Comparison of ENCODE assay signal across 8 cellular contexts in genomic region chr20:53585910-53586309, GRCh38. TPM values are rescaled to one million over a fixed set of nuclear protein-coding genes. Genes with fewer than 3 reads are reported as not detected.
DNase-seq lines count a peak whose midpoint lies in the region; TF ChIP-seq lines count a peak whose summit lies in the region.
"Not testable (repeated sequence)": the region's sequence is repeated elsewhere in the genome, so short reads cannot be mapped to it uniquely, and the experiment has no call there.

No MANE protein-coding gene starts in this region.

- peak overlapping the region; percentile 68 for H3K27ac ChIP-seq in CD4-positive, alpha-beta memory T cell (ENCODE audit: low read depth, low read length)
- peak overlapping the region; percentile 94 for H3K27ac ChIP-seq in KMS-11
- H3K27ac ChIP-seq in thyroid gland: peak overlapping the region in 2 of 3 donors; percentile 14 to 56

- peaks cover 11% of the 10 kb centered on the region for H3K36me3 ChIP-seq in CD4-positive, alpha-beta memory T cell (ENCODE audit: insufficient read depth, low read length)
- H3K36me3 ChIP-seq in KMS-11 (ENCODE audit: insufficient read depth): peaks cover 14% of the 10 kb centered on the region; the same call in 1 of the 2 replicates
- H3K36me3 ChIP-seq in thyroid gland: peaks cover 15 to 17% of the 10 kb centered on the region in 2 donors

- not testable (repeated sequence) for TF ChIP-seq POLR2A in thyroid gland (IDR thresholded peaks at IDR 0.05)

- peaks cover 99% of the 10 kb centered on the region for H3K79me2 ChIP-seq in KMS-11 (ENCODE audit: insufficient read depth, low read depth)

- peaks cover 43 to 88% (median 63%) of the 10 kb centered on the region in 4 donors for H3K4me1 Mint-ChIP-seq in CD4-positive, alpha-beta memory T cell
- peaks cover 70% of the 10 kb centered on the region for H3K4me1 Mint-ChIP-seq in T-helper 2 cell treated with Interferon-gamma antibody and Interleukin-4, amounts not matched to agents 5 μg/mL and 100 μg/mL, for 36 hours (ENCODE audit: low read depth)
- peaks cover 73% of the 10 kb centered on the region for H3K4me1 Mint-ChIP-seq in activated naive CD4-positive, alpha-beta T cell treated with anti-CD3 and anti-CD28 coated beads for 36 hours (ENCODE audit: low read depth)
- H3K4me1 Mint-ChIP-seq in immature natural killer cell (peaks cover 81 to 99% of the 10 kb centered on the region in 2 donors), osteocyte (ENCODE audit: unreplicated experiment) (peaks cover 84% of the 10 kb centered on the region)

- POLR2A ChIA-PET in CD4-positive, alpha-beta memory T cell (lab: Charles Lee; ENCODE audit: partially characterized antibody): interaction anchor here (1.0 to 3.4 kb wide), 6 partner anchors 9 to 330 kb away, joined by 3 to 19 read pairs (median 6); partner anchors contain the start of gene ZNF217

- intact Hi-C loops in CD4-positive, alpha-beta memory T cell (cut with micrococcal nuclease); activated naive CD4-positive, alpha-beta T cell treated with anti-CD3 and anti-CD28 coated beads for 36 hours (cut with micrococcal nuclease); thyroid gland (cut with DNase I): not testable (repeated sequence)

- H3K9ac ChIP-seq in KMS-11: peak overlapping the region; percentile 90

- 88 to 93% methylated on average over 5 of the region's 5 CpGs for WGBS in thyroid gland, 2 donors

- CTCF ChIA-PET in CD4-positive, alpha-beta memory T cell (lab: Charles Lee; ENCODE audit: partially characterized antibody): interaction anchor here (1.9 kb wide), 1 partner anchor 24 kb away, joined by 5 read pairs; no protein-coding TSS in a partner anchor
- CTCF ChIA-PET in activated naive CD4-positive, alpha-beta T cell treated with anti-CD3 and anti-CD28 coated beads for 36 hours (lab: Charles Lee): interaction anchor here (0.7 kb wide), 2 partner anchors 33 to 330 kb away, joined by 3 to 4 read pairs; no protein-coding TSS in a partner anchor

- peak overlapping the region; percentile 78 to 93 (median 86) for H3K4me3 Mint-ChIP-seq in CD4-positive, alpha-beta memory T cell
- H3K4me3 Mint-ChIP-seq in T-helper 2 cell treated with Interferon-gamma antibody and Interleukin-4, amounts not matched to agents 5 μg/mL and 100 μg/mL, for 36 hours: peak overlapping the region; percentile 76
- peak overlapping the region; percentile 62 for H3K4me3 Mint-ChIP-seq in activated naive CD4-positive, alpha-beta T cell treated with anti-CD3 and anti-CD28 coated beads for 36 hours
- peak overlapping the region; percentile 75 to 83 (median 77) for H3K4me3 Mint-ChIP-seq in immature natural killer cell
- not testable (repeated sequence) for H3K4me3 Mint-ChIP-seq in osteocyte (ENCODE audit: unreplicated experiment)

- peak overlapping the region; percentile 93 to 100 (median 97) for H3K27ac Mint-ChIP-seq in CD4-positive, alpha-beta memory T cell
- H3K27ac Mint-ChIP-seq in T-helper 2 cell treated with Interferon-gamma antibody and Interleukin-4, amounts not matched to agents 5 μg/mL and 100 μg/mL, for 36 hours: peak overlapping the region; percentile 83
- peak overlapping the region; percentile 88 for H3K27ac Mint-ChIP-seq in activated naive CD4-positive, alpha-beta T cell treated with anti-CD3 and anti-CD28 coated beads for 36 hours
- peak overlapping the region; percentile 89 to 97 (median 96) for H3K27ac Mint-ChIP-seq in immature natural killer cell
- peak overlapping the region; percentile 88 for H3K27ac Mint-ChIP-seq in osteocyte (ENCODE audit: unreplicated experiment)

- not testable (repeated sequence) for H4K20me1 ChIP-seq in KMS-11 (ENCODE audit: insufficient read depth)

- DNase-seq in CD4-positive, alpha-beta memory T cell: peak in 1 of 5 donors; percentile 8
- not testable (repeated sequence) for DNase-seq in T-helper 2 cell treated with Interferon-gamma antibody and Interleukin-4, amounts not matched to agents 5 μg/mL and 100 μg/mL, for 36 hours (ENCODE audit: low spot score); activated naive CD4-positive, alpha-beta T cell treated with anti-CD3 and anti-CD28 coated beads for 36 hours; immature natural killer cell; osteocyte (ENCODE audit: extremely low spot score, unreplicated experiment); thyroid gland
- DNase-seq in ecto neural progenitor cell (ENCODE audit: low spot score): peak; percentile 14

- H3K9me3 ChIP-seq in CD4-positive, alpha-beta memory T cell (ENCODE audit: control insufficient read depth in 1 of 2, low read length in 2 of 2); thyroid gland: not testable (repeated sequence)

- not testable (repeated sequence) for H3K27me3 ChIP-seq in CD4-positive, alpha-beta memory T cell (ENCODE audit: insufficient read depth, low read length); KMS-11 (ENCODE audit: insufficient read depth, low read depth); thyroid gland

- TF ChIP-seq CTCF in KMS-11 (conservative IDR thresholded peaks at IDR 0.05; ENCODE audit: low read depth, low read length); osteocyte (IDR thresholded peaks at IDR 0.05); thyroid gland (IDR thresholded peaks at IDR 0.05): not testable (repeated sequence)

- not testable (repeated sequence) for H2AFZ ChIP-seq in KMS-11 (ENCODE audit: low read depth)

- H3K4me1 ChIP-seq in CD4-positive, alpha-beta memory T cell (ENCODE audit: insufficient read depth, low read length): peaks cover 84% of the 10 kb centered on the region
- H3K4me1 ChIP-seq in KMS-11 (ENCODE audit: low read depth, poor library complexity, severe bottlenecking) (peaks cover 47% of the 10 kb centered on the region), thyroid gland (peaks cover 13 to 60% of the 10 kb centered on the region in 2 donors)

- H3K27me3 Mint-ChIP-seq in CD4-positive, alpha-beta memory T cell; T-helper 2 cell treated with Interferon-gamma antibody and Interleukin-4, amounts not matched to agents 5 μg/mL and 100 μg/mL, for 36 hours (ENCODE audit: low read depth); activated naive CD4-positive, alpha-beta T cell treated with anti-CD3 and anti-CD28 coated beads for 36 hours (ENCODE audit: low read depth); immature natural killer cell (ENCODE audit: low read depth in 3 of 3); osteocyte (ENCODE audit: unreplicated experiment): not testable (repeated sequence)

- H3K9me3 Mint-ChIP-seq in CD4-positive, alpha-beta memory T cell; T-helper 2 cell treated with Interferon-gamma antibody and Interleukin-4, amounts not matched to agents 5 μg/mL and 100 μg/mL, for 36 hours; activated naive CD4-positive, alpha-beta T cell treated with anti-CD3 and anti-CD28 coated beads for 36 hours; immature natural killer cell; osteocyte (ENCODE audit: unreplicated experiment): not testable (repeated sequence)

- peak overlapping the region; percentile 98 for H3K4me2 ChIP-seq in KMS-11

- peaks cover 16 to 22% of the 10 kb centered on the region in 2 donors for H3K36me3 Mint-ChIP-seq in CD4-positive, alpha-beta memory T cell
- H3K36me3 Mint-ChIP-seq in T-helper 2 cell treated with Interferon-gamma antibody and Interleukin-4, amounts not matched to agents 5 μg/mL and 100 μg/mL, for 36 hours (ENCODE audit: low read depth): peaks cover 46% of the 10 kb centered on the region
- peaks cover 19% of the 10 kb centered on the region for H3K36me3 Mint-ChIP-seq in activated naive CD4-positive, alpha-beta T cell treated with anti-CD3 and anti-CD28 coated beads for 36 hours (ENCODE audit: low read depth)
- H3K36me3 Mint-ChIP-seq in immature natural killer cell (peaks cover 8 to 11% (median 9%) of the 10 kb centered on the region in 3 donors), osteocyte (ENCODE audit: unreplicated experiment) (peaks cover 19% of the 10 kb centered on the region)

- peak overlapping the region in 1 of 2 donors; percentile 6 for H3K4me3 ChIP-seq in CD4-positive, alpha-beta memory T cell (ENCODE audit: low read length in 2 of 2)
- not testable (repeated sequence) for H3K4me3 ChIP-seq in KMS-11 (IDR thresholded peaks at IDR 0.05; ENCODE audit: insufficient read depth, low read depth, low read length); thyroid gland (replicated peaks in 1 of 3)

RNA-seq across cellular contexts. Expression of gene ZNF217, which starts 7.7 kb away (rescaled TPM):
- total RNA-seq in CD4-positive, alpha-beta memory T cell: 100 to 1,000 TPM; 100 to 111 TPM
- 10 to 100 TPM; 11.6 to 28.6 TPM for polyA plus RNA-seq in CD4-positive, alpha-beta memory T cell
- 10 to 100 TPM; 37.2 to 38.3 TPM for total RNA-seq in activated naive CD4-positive, alpha-beta T cell treated with anti-CD3 and anti-CD28 coated beads for 36 hours
- 10 to 100 TPM in 2 of 3 donors, 1 to 10 TPM in 1; 10.0 to 33.5 (median 16.2) TPM for polyA plus RNA-seq in immature natural killer cell
- total RNA-seq in osteocyte (44.3 and 47.2 TPM in 2 replicates), thyroid gland (10 to 100 TPM; 18.0 to 42.8 (median 27.8) TPM)

Comparison
In these comparisons a context has a peak if more than half of its experiments do, and no peak if none do; other contexts are left out.
1. H3K27ac ChIP-seq: peak in every context shown above with its lines; median percentile 94 in KMS-11; 68 in CD4-positive, alpha-beta memory T cell; 35 in thyroid gland.